In genomic region chr11:65711785-65712632, GRCh38 we compare ENCODE assay signal across 1 cellular context.
TF ChIP-seq lines count a peak whose summit lies in the region.

TSS of gene KAT5 (plus strand) at chr11:65712252. CDS start at chr11:65712268, 16 bp downstream.

TF ChIP-seq in K562, 482 proteins besides CTCF, POLR2A, EP300 and RAD21 (continued from another document and continues in another):
- TF ChIP-seq CHD7 (IDR thresholded peaks at IDR 0.05; ENCODE audit: low read depth, low read length), result no peak
- TF ChIP-seq KDM4B (IDR thresholded peaks at IDR 0.05; ENCODE audit: borderline replicate concordance in 2 of 2, low read depth in 1 of 2), result peak in 1 of 2 experiments; percentile 93; a peak in 2 of 4 replicates
- TF ChIP-seq CCAR2 (IDR thresholded peaks at IDR 0.05; ENCODE audit: low read depth, low read length), result no peak
- TF ChIP-seq E2F4 (CRISPR knock-in tag; IDR thresholded peaks at IDR 0.05; ENCODE audit: low read depth), result 0 out of 2 replicates have a peak, but pooled peaks have one; percentile 10
- no peak for TF ChIP-seq KAT2B (IDR thresholded peaks at IDR 0.05; ENCODE audit: low read depth, low read length)
- TF ChIP-seq NCOA2 (IDR thresholded peaks at IDR 0.05; ENCODE audit: partially characterized antibody in 2 of 2), result no peak
- no peak for TF ChIP-seq EWSR1 (IDR thresholded peaks at IDR 0.05; ENCODE audit: borderline replicate concordance, low read depth, partially characterized antibody)
- peak; percentile 35; the same call in 1 of the 2 replicates for TF ChIP-seq ZNF263 (CRISPR knock-in tag; IDR thresholded peaks at IDR 0.05; ENCODE audit: borderline replicate concordance)
- 0 out of 2 replicates have a peak, but pooled peaks have one; percentile 39 for TF ChIP-seq ZNF23 (CRISPR knock-in tag; IDR thresholded peaks at IDR 0.05)
- 0 out of 2 replicates have a peak, but pooled peaks have one; percentile 62 for TF ChIP-seq ZNF717 (CRISPR knock-in tag; IDR thresholded peaks at IDR 0.05)
- TF ChIP-seq ZNF436 (CRISPR knock-in tag; IDR thresholded peaks at IDR 0.05), result no peak
- TF ChIP-seq RCOR1 (IDR thresholded peaks at IDR 0.05; ENCODE audit: borderline replicate concordance in 1 of 2, low read depth in 2 of 2, low read length in 2 of 2), result peak in 1 of 2 experiments; percentile 83; a peak in 2 of 4 replicates
- TF ChIP-seq HNRNPL (IDR thresholded peaks at IDR 0.05; ENCODE audit: low read depth, low read length), result no peak
- TF ChIP-seq ZNF780A (CRISPR knock-in tag; IDR thresholded peaks at IDR 0.05), result no peak
- no peak; the same call in 1 of the 2 replicates for TF ChIP-seq CHAMP1 (IDR thresholded peaks at IDR 0.05)
- no peak for TF ChIP-seq CHCHD3 (CRISPR knock-in tag; IDR thresholded peaks at IDR 0.05)
- TF ChIP-seq GMEB1 (CRISPR knock-in tag; IDR thresholded peaks at IDR 0.05), result peak; percentile 74
- TF ChIP-seq NFE2L1 (tag; IDR thresholded peaks at IDR 0.05; ENCODE audit: borderline replicate concordance, low read depth), result no peak
- TF ChIP-seq NR4A1 (CRISPR knock-in tag; IDR thresholded peaks at IDR 0.05), result peak; percentile 90
- TF ChIP-seq NR4A1 (tag; IDR thresholded peaks at IDR 0.05), result peak; percentile 76
- peak; percentile 71; the same call in 1 of the 2 replicates for TF ChIP-seq THAP7 (CRISPR knock-in tag; IDR thresholded peaks at IDR 0.05)
- peak; percentile 88 for TF ChIP-seq ZBTB33 (CRISPR knock-in tag; IDR thresholded peaks at IDR 0.05)
- TF ChIP-seq SMC3 (conservative IDR thresholded peaks at IDR 0.05; ENCODE audit: insufficient read depth, low read depth, low read length), result peak; percentile 92
- no peak; the same call in 1 of the 2 replicates for TF ChIP-seq NR1H2 (CRISPR knock-in tag; IDR thresholded peaks at IDR 0.05)
- no peak for TF ChIP-seq RBM22 (IDR thresholded peaks at IDR 0.05; ENCODE audit: low read depth, low read length, poor library complexity, severe bottlenecking)
- TF ChIP-seq ZNF253 (CRISPR knock-in tag; conservative IDR thresholded peaks at IDR 0.05), result no peak
- no peak for TF ChIP-seq BRD4 (IDR thresholded peaks at IDR 0.05)
- peak; percentile 95 for TF ChIP-seq E2F8 (IDR thresholded peaks at IDR 0.05; ENCODE audit: low read depth, partially characterized antibody)
- no peak for TF ChIP-seq SETDB1 (IDR thresholded peaks at IDR 0.05; ENCODE audit: low read length)
- peak; percentile 80 for TF ChIP-seq RB1 (IDR thresholded peaks at IDR 0.05; ENCODE audit: low read depth)
- TF ChIP-seq CCNT2 (IDR thresholded peaks at IDR 0.05; ENCODE audit: borderline replicate concordance, extremely low read depth, insufficient read length, low read depth, low read length), result peak; percentile 32
- no peak for TF ChIP-seq TGIF2 (CRISPR knock-in tag; IDR thresholded peaks at IDR 0.05)
- no peak; the same call in 1 of the 2 replicates for TF ChIP-seq ZNF12 (CRISPR knock-in tag; IDR thresholded peaks at IDR 0.05)
- TF ChIP-seq FOS (IDR thresholded peaks at IDR 0.05; ENCODE audit: extremely low read depth, insufficient read length), result peak; percentile 95
- TF ChIP-seq RBM14 (IDR thresholded peaks at IDR 0.05; ENCODE audit: borderline replicate concordance, insufficient read depth, low read depth, low read length), result no peak
- peak; percentile 97 for TF ChIP-seq PHF8 (IDR thresholded peaks at IDR 0.05; ENCODE audit: borderline replicate concordance, low read length)
- TF ChIP-seq RBM39 (optimal IDR thresholded peaks at IDR 0.05; ENCODE audit: low read depth, low read length), result peak; percentile 53
- peak; percentile 19; the same call in 1 of the 2 replicates for TF ChIP-seq ZBTB1 (CRISPR knock-in tag; IDR thresholded peaks at IDR 0.05; ENCODE audit: borderline replicate concordance, low read depth)
- peak; percentile 84 for TF ChIP-seq HIVEP1 (CRISPR knock-in tag; IDR thresholded peaks at IDR 0.05)
